ENCODE assay signal across 6 cellular contexts in the genomic region with DNA sequence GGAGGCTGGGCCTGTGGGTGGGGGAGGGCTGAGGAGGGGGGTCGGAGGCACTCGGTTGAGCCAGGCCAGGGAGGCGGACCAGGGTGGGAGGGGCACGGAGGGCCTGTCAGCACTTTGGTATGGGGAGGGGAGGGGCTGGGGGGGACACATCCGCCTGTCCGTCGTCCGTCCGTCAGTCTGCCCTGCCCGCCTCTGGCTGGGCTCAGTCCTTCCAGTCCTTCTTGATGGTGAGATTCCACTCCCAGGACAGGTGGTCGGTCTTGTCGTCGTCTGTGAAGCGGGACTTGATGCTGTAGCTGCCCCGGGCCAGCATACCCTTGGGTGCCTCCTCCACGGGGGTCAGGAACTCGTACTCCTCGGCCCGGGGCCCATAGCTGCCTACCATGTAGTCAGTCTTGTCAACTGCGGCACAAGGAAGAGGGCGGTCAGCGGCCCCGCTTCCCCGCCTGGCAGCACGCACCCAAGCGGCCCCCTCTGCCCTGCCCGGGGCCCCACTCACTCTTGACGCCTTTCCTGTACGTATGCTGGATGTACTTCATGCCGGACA. TPM values are rescaled to one million over a fixed set of nuclear protein-coding genes. Genes with fewer than 3 reads are reported as not detected.
DNase-seq lines count a peak whose midpoint lies in the region; ATAC-seq and TF ChIP-seq lines count a peak whose summit lies in the region.

No MANE protein-coding gene starts in this region.

- peaks cover 3 to 26% of the 10 kb centered on the region in 2 donors for H3K4me1 ChIP-seq in esophagus (ENCODE audit: control insufficient read depth in 2 of 2, insufficient read depth in 2 of 2, low read length in 1 of 2)

- DNase-seq in AG09309 (ENCODE audit: low read depth) (peak; percentile 66), NB4 (ENCODE audit: low read depth) (peak; percentile 37), NCI-H526 treated with DMSO at 0.1 percent for 48 hours (lab: John Stamatoyannopoulos, UW) (no peak)

- H3K36me3 ChIP-seq in esophagus (ENCODE audit: control insufficient read depth in 2 of 2, insufficient read depth in 2 of 2, low read length in 1 of 2): peaks cover 8 to 25% of the 10 kb centered on the region in 2 donors

- no peak for TF ChIP-seq CTCF in AG09309 (IDR thresholded peaks at IDR 0.05; ENCODE audit: control insufficient read depth, insufficient read depth, low read depth, low read length, missing control alignments)
- TF ChIP-seq CTCF in NB4 (IDR thresholded peaks at IDR 0.05; ENCODE audit: low read depth, low read length): no peak

- peak overlapping the region; percentile 91 for H3K4me3 Mint-ChIP-seq in stimulated activated naive CD8-positive, alpha-beta T cell treated with anti-CD3 and anti-CD28 coated beads, Interleukin-15, Interleukin-2, amounts not matched to agents 100 ng/mL and 50 ng/mL, for 24 hours

- no peak for TF ChIP-seq POLR2A in NB4 (IDR thresholded peaks at IDR 0.05; ENCODE audit: extremely low read depth, insufficient read length)

- no peaks in the 10 kb centered on the region for H3K27me3 ChIP-seq in esophagus (ENCODE audit: control insufficient read depth in 1 of 2, insufficient read depth in 2 of 2, low read length in 2 of 2)

- peaks cover 56% of the 10 kb centered on the region for H3K4me1 Mint-ChIP-seq in stimulated activated naive CD8-positive, alpha-beta T cell treated with anti-CD3 and anti-CD28 coated beads, Interleukin-15, Interleukin-2, amounts not matched to agents 100 ng/mL and 50 ng/mL, for 24 hours (ENCODE audit: low read depth)

- WGBS in esophagus, 2 donors: 59 to 65% methylated on average over 25 to 30 of the region's 30 CpGs

- peak overlapping the region; percentile 79 for H3K27ac Mint-ChIP-seq in stimulated activated naive CD8-positive, alpha-beta T cell treated with anti-CD3 and anti-CD28 coated beads, Interleukin-15, Interleukin-2, amounts not matched to agents 100 ng/mL and 50 ng/mL, for 24 hours

- H3K9me3 ChIP-seq in esophagus (ENCODE audit: control insufficient read depth in 2 of 2, insufficient read depth in 1 of 2, low read depth in 1 of 2, low read length in 1 of 2): no peaks in the 10 kb centered on the region

- peak overlapping the region; percentile 68 to 98 for H3K27ac ChIP-seq in esophagus (ENCODE audit: low read depth in 2 of 2, low read length in 1 of 2)

- H3K4me3 ChIP-seq in AG09309 (ENCODE audit: control insufficient read depth, low read depth, low read length): peak overlapping the region; percentile 75
- H3K4me3 ChIP-seq in NB4 (ENCODE audit: low read depth, low read length): no peak overlapping the region
- peak overlapping the region in 1 of 2 donors; percentile 3 for H3K4me3 ChIP-seq in esophagus (ENCODE audit: low read depth in 1 of 2, low read length in 2 of 2)

- H3K36me3 Mint-ChIP-seq in stimulated activated naive CD8-positive, alpha-beta T cell treated with anti-CD3 and anti-CD28 coated beads, Interleukin-15, Interleukin-2, amounts not matched to agents 100 ng/mL and 50 ng/mL, for 24 hours (ENCODE audit: low read depth): peaks cover 28% of the 10 kb centered on the region

- no peaks in the 10 kb centered on the region for H3K27me3 Mint-ChIP-seq in stimulated activated naive CD8-positive, alpha-beta T cell treated with anti-CD3 and anti-CD28 coated beads, Interleukin-15, Interleukin-2, amounts not matched to agents 100 ng/mL and 50 ng/mL, for 24 hours

- H3K9me3 Mint-ChIP-seq in stimulated activated naive CD8-positive, alpha-beta T cell treated with anti-CD3 and anti-CD28 coated beads, Interleukin-15, Interleukin-2, amounts not matched to agents 100 ng/mL and 50 ng/mL, for 24 hours: no peaks in the 10 kb centered on the region

- ATAC-seq in HG03469 (IDR thresholded peaks at IDR 0.05; ENCODE audit: unreplicated experiment): no peak

RNA-seq across cellular contexts. Expression of a gene that starts 2.4 kb away (rescaled TPM):
- 100 to 1,000 TPM; 201 to 209 TPM for polyA plus RNA-seq in esophagus

RNA-seq across cellular contexts. Expression of a gene that starts 8.4 kb away (rescaled TPM):
- polyA plus RNA-seq in esophagus: 100 to 1,000 TPM; 582 to 595 TPM

RNA-seq across cellular contexts. Expression of a gene that starts 22.6 kb away (rescaled TPM):
- 10 to 100 TPM; 16.3 to 61.0 TPM for polyA plus RNA-seq in esophagus

RNA-seq across cellular contexts. Expression of a gene that starts 22.8 kb away (rescaled TPM):
- polyA plus RNA-seq in esophagus: 100 to 1,000 TPM; 127 to 187 TPM

RNA-seq across cellular contexts. Expression of a gene that starts 33.3 kb away (rescaled TPM):
- under 1 TPM; 0.33 to 0.49 TPM for polyA plus RNA-seq in esophagus
